In the genomic region with DNA sequence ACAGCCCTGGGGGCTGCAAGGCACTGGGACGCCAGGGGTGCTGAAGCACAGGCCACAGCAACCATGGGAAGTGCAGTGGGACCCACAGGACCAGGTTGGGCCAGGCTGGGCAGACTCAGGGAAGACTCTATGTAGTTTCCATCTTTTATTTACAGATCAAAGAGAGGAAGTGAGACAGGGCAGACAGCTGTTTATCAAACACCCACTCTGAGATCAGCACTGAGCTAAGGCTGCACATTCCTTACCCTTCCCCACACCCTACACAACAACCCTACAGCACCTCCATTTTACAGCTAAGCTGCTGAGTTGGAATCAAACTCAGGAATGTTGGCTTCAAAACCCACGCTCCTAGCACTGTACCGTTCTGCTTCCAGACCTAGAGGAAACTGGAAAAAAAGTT, we compare ENCODE assay signal across 40 cellular contexts. TPM values are rescaled to one million over a fixed set of nuclear protein-coding genes. Genes with fewer than 3 reads are reported as not detected.
"Had no signal": no experiment of that assay in that cellular context is flagged by ENCODE, and none has a peak within 500 bp of the region (broad histone marks: within the 10 kb centered on the region; RNA-seq: fewer than 3 reads in every experiment).

No MANE protein-coding gene starts in this region.

- H3K36me3 ChIP-seq: breast epithelium, neutrophil had no signal

- H3K27me3 Mint-ChIP-seq: activated CD4-positive, alpha-beta memory T cell treated with anti-CD3 and anti-CD28 coated beads for 36 hours; activated CD4-positive, alpha-beta T cell treated with anti-CD3 and anti-CD28 coated beads, Interleukin-2, amount 10 ng/mL, durations not matched to agents 24 days and 14 days; activated naive CD4-positive, alpha-beta T cell treated with anti-CD3 and anti-CD28 coated beads, Interleukin-2, amount 10 ng/mL, durations not matched to agents 7 days and 5 days; activated naive CD8-positive, alpha-beta T cell treated with anti-CD3 and anti-CD28 coated beads, Interleukin-2, amount 10 ng/mL, durations not matched to agents 7 days and 5 days; progenitor cell of endocrine pancreas; stimulated activated memory B cell treated with anti-CD40 and anti-IgM and Interleukin-4, amounts not matched to agents 10 μg/mL and 1 μg/mL and 100 μg/mL, for 72 hours had no signal

- H3K4me1 Mint-ChIP-seq: central memory CD8-positive, alpha-beta T cell; stimulated activated memory B cell treated with anti-CD40 and anti-IgM and Interleukin-4, amounts not matched to agents 10 μg/mL and 1 μg/mL and 100 μg/mL, for 72 hours had no signal

- DNase-seq: activated CD4-positive, alpha-beta memory T cell treated with anti-CD3 and anti-CD28 coated beads for 36 hours; activated CD4-positive, alpha-beta T cell treated with anti-CD3 and anti-CD28 coated beads, Interleukin-2, amount 10 ng/mL, durations not matched to agents 24 days and 14 days; activated CD8-positive, alpha-beta memory T cell treated with anti-CD3 and anti-CD28 coated beads, Interleukin-2, amount 50 U/mL, for 4 hours; activated gamma-delta T cell; activated naive CD4-positive, alpha-beta T cell treated with anti-CD3 and anti-CD28 coated beads, Interleukin-2, amount 10 ng/mL, durations not matched to agents 7 days and 5 days; activated naive CD8-positive, alpha-beta T cell treated with anti-CD3 and anti-CD28 coated beads, Interleukin-2, amount 10 ng/mL, durations not matched to agents 7 days and 5 days; activated T-cell treated with anti-CD3 and anti-CD28 coated beads, Interleukin-2, amount 50 U/mL, for 1 hour; amniotic stem cell; colonic mucosa; effector memory CD4-positive, alpha-beta T cell; erythroblast; gastrocnemius medialis; left cardiac atrium; left ventricle myocardium superior; right lobe of liver; stimulated activated CD4-positive, alpha-beta T cell treated with anti-CD3 and anti-CD28 coated beads, Interleukin-4, amount 100 ng/mL, for 4 hours; stimulated activated CD8-positive, alpha-beta memory T cell treated with anti-CD3 and anti-CD28 coated beads, Interleukin-4, amount 100 ng/mL, for 48 hours; stomach; T-helper 9 cell; tibial artery; upper lobe of right lung; WERI-Rb-1 had no signal

- H3K9me3 Mint-ChIP-seq: activated CD4-positive, alpha-beta memory T cell treated with anti-CD3 and anti-CD28 coated beads for 36 hours; activated CD4-positive, alpha-beta T cell treated with anti-CD3 and anti-CD28 coated beads, Interleukin-2, amount 10 ng/mL, durations not matched to agents 24 days and 14 days; activated naive CD4-positive, alpha-beta T cell treated with anti-CD3 and anti-CD28 coated beads, Interleukin-2, amount 10 ng/mL, durations not matched to agents 7 days and 5 days; activated naive CD8-positive, alpha-beta T cell treated with anti-CD3 and anti-CD28 coated beads, Interleukin-2, amount 10 ng/mL, durations not matched to agents 7 days and 5 days; central memory CD8-positive, alpha-beta T cell; nephron; stimulated activated memory B cell treated with anti-CD40 and anti-IgM and Interleukin-4, amounts not matched to agents 10 μg/mL and 1 μg/mL and 100 μg/mL, for 72 hours; T-helper 1 cell treated with Interleukin-12 subunit alpha and Interleukin-12 subunit beta and Interleukin-4 antibody, amounts not matched to agents 30 μg/mL and 1 μg/mL, for 36 hours had no signal

- H2AFZ ChIP-seq: hepatocyte had no signal

- H3K27me3 ChIP-seq: breast epithelium, colonic mucosa, dorsolateral prefrontal cortex, gastrocnemius medialis, hepatocyte, neutrophil, right lobe of liver, stomach, tibial artery, upper lobe of right lung had no signal

- H3K4me3 ChIP-seq: breast epithelium, colonic mucosa, dorsolateral prefrontal cortex, gastrocnemius medialis, hepatocyte, right lobe of liver, skin epidermis, stomach, tibial artery, upper lobe of right lung had no signal

- H3K27ac ChIP-seq: breast epithelium, colonic mucosa, dorsolateral prefrontal cortex, gastrocnemius medialis, hepatocyte, neutrophil, right lobe of liver, skin epidermis, stomach, tibial artery, upper lobe of right lung, WERI-Rb-1 had no signal

- ATAC-seq: activated CD4-positive, CD25-positive, alpha-beta regulatory T cell treated with anti-CD3 and anti-CD28 coated beads, Interleukin-2, amount 50 U/mL, for 24 hours; gastrocnemius medialis; left cardiac atrium; left ventricle myocardium superior; right lobe of liver; stimulated activated memory B cell treated with anti-CD40 and anti-IgM and Interleukin-4, amounts not matched to agents 10 μg/mL and 1 μg/mL and 100 μg/mL, for 72 hours; upper lobe of right lung had no signal

- H3K4me1 ChIP-seq: breast epithelium, colonic mucosa, gastrocnemius medialis, right lobe of liver, stomach, tibial artery, upper lobe of right lung had no signal

- H3K27ac Mint-ChIP-seq: activated CD4-positive, alpha-beta memory T cell treated with anti-CD3 and anti-CD28 coated beads for 36 hours; activated naive CD4-positive, alpha-beta T cell treated with anti-CD3 and anti-CD28 coated beads, Interleukin-2, amount 10 ng/mL, durations not matched to agents 7 days and 5 days; activated naive CD8-positive, alpha-beta T cell treated with anti-CD3 and anti-CD28 coated beads, Interleukin-2, amount 10 ng/mL, durations not matched to agents 7 days and 5 days; nephron; progenitor cell of endocrine pancreas; stimulated activated memory B cell treated with anti-CD40 and anti-IgM and Interleukin-4, amounts not matched to agents 10 μg/mL and 1 μg/mL and 100 μg/mL, for 72 hours; T-helper 1 cell treated with Interleukin-12 subunit alpha and Interleukin-12 subunit beta and Interleukin-4 antibody, amounts not matched to agents 30 μg/mL and 1 μg/mL, for 36 hours had no signal

- H3K79me2 ChIP-seq: hepatocyte had no signal

- H3K4me3 Mint-ChIP-seq: activated CD4-positive, alpha-beta memory T cell treated with anti-CD3 and anti-CD28 coated beads for 36 hours; activated CD4-positive, alpha-beta T cell treated with anti-CD3 and anti-CD28 coated beads, Interleukin-2, amount 10 ng/mL, durations not matched to agents 24 days and 14 days; activated naive CD4-positive, alpha-beta T cell treated with anti-CD3 and anti-CD28 coated beads, Interleukin-2, amount 10 ng/mL, durations not matched to agents 7 days and 5 days; activated naive CD8-positive, alpha-beta T cell treated with anti-CD3 and anti-CD28 coated beads, Interleukin-2, amount 10 ng/mL, durations not matched to agents 7 days and 5 days; central memory CD8-positive, alpha-beta T cell; nephron; stimulated activated memory B cell treated with anti-CD40 and anti-IgM and Interleukin-4, amounts not matched to agents 10 μg/mL and 1 μg/mL and 100 μg/mL, for 72 hours; T-helper 1 cell treated with Interleukin-12 subunit alpha and Interleukin-12 subunit beta and Interleukin-4 antibody, amounts not matched to agents 30 μg/mL and 1 μg/mL, for 36 hours had no signal

- H3K4me2 ChIP-seq: hepatocyte had no signal

RNA-seq across cellular contexts. Expression of gene BARHL1, which starts 19.8 kb away (rescaled TPM):
- total RNA-seq: activated CD4-positive, alpha-beta memory T cell treated with anti-CD3 and anti-CD28 coated beads for 36 hours; activated CD4-positive, alpha-beta T cell treated with anti-CD3 and anti-CD28 coated beads, Interleukin-2, amount 10 ng/mL, durations not matched to agents 24 days and 14 days; activated CD8-positive, alpha-beta memory T cell treated with anti-CD3 and anti-CD28 coated beads for 36 hours; activated naive CD8-positive, alpha-beta T cell treated with anti-CD3 and anti-CD28 coated beads, Interleukin-2, amount 10 ng/mL, durations not matched to agents 7 days and 5 days; breast epithelium; colonic mucosa; dorsolateral prefrontal cortex; gastrocnemius medialis; hepatocyte; left cardiac atrium; left ventricle myocardium superior; lung microvascular endothelial cell; mesenteric fat pad; mucosa of gallbladder; osteocyte; progenitor cell of endocrine pancreas; renal cortical epithelial cell; right lobe of liver; stomach; upper lobe of right lung had no signal
- polyA plus RNA-seq: hepatocyte, keratinocyte, stomach had no signal
